Comparison of ENCODE assay signal across 20 cellular contexts in the genomic region with DNA sequence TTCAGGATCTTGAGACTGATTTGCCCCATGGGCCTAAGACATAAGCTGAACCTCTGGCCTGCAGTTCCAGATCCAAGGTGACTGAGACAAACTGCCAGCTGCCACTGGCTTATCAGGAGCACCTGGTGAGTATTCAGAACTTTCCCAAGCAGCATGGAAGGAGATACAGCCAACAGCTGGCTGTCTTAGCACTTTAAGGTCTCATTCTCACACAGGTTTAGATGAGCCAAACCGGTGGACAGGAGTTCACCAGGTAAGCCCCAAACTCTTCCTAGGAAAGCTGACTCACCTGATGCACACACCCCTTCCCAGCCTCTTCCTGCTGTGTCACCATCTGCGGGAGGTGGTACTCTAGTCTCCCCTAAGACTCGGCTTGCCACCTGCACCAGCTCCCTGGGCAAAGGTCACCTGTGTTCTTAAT. TPM values are rescaled to one million over a fixed set of nuclear protein-coding genes. Genes with fewer than 3 reads are reported as not detected.
"Had no signal": no experiment of that assay in that cellular context is flagged by ENCODE, and none has a peak within 500 bp of the region (broad histone marks: within the 10 kb centered on the region; RNA-seq: fewer than 3 reads in every experiment).

TSS of gene BANF2 (plus strand) at position 36 of the 421 bp plus-strand sequence. CDS start 25,060 bp downstream, outside the sequence.

- H3K9me3 ChIP-seq: suprapubic skin had no signal

- H3K4me3 ChIP-seq: left ventricle myocardium inferior, suprapubic skin had no signal

- H3K27me3 ChIP-seq: suprapubic skin had no signal

- FAIRE-seq: colon, frontal cortex, kidney had no signal

- H3K36me3 ChIP-seq: left ventricle myocardium inferior, suprapubic skin had no signal

- DNase-seq: activated CD4-positive, alpha-beta memory T cell treated with anti-CD3 and anti-CD28 coated beads, Interleukin-2, amount 10 ng/mL, durations not matched to agents 7 days and 5 days; activated CD4-positive, alpha-beta T cell treated with anti-CD3 and anti-CD28 coated beads for 36 hours; activated naive CD4-positive, alpha-beta T cell; activated naive CD8-positive, alpha-beta T cell treated with anti-CD3 and anti-CD28 coated beads for 36 hours; activated T-cell treated with anti-CD3 and anti-CD28 coated beads, Interleukin-2, amount 50 U/mL, for 1 hour; amniotic stem cell; caudate nucleus; endodermal cell; kidney; left ventricle myocardium inferior; mammary epithelial cell; occipital lobe had no signal

- ATAC-seq: activated CD4-positive, alpha-beta T cell treated with anti-CD3 and anti-CD28 coated beads for 36 hours; activated T-helper 17 cell treated with anti-CD3 and anti-CD28 coated beads, Interleukin-2, amount 50 U/mL, for 72 hours; WTC11 had no signal

- H3K4me1 ChIP-seq: left ventricle myocardium inferior, suprapubic skin had no signal

- H3K27ac ChIP-seq: left ventricle myocardium inferior, suprapubic skin had no signal

RNA-seq across cellular contexts. Expression of gene BANF2, which starts in this region (rescaled TPM):
- total RNA-seq: activated CD4-positive, alpha-beta memory T cell treated with anti-CD3 and anti-CD28 coated beads, Interleukin-2, amount 10 ng/mL, durations not matched to agents 7 days and 5 days; activated CD4-positive, alpha-beta T cell treated with anti-CD3 and anti-CD28 coated beads for 36 hours; activated naive CD8-positive, alpha-beta T cell treated with anti-CD3 and anti-CD28 coated beads for 36 hours; activated T-helper 17 cell treated with anti-CD3 and anti-CD28 coated beads, Interleukin-2, amount 50 U/mL, for 72 hours; endodermal cell; epithelial cell of proximal tubule; frontal cortex; kidney; left ventricle myocardium inferior; mammary epithelial cell; occipital lobe; posterior vena cava; suprapubic skin; WTC11 had no signal
- polyA plus RNA-seq: mammary epithelial cell, neural cell had no signal
